In genomic region chr12:12813120-12814101, GRCh38 we compare ENCODE assay signal across 8 cellular contexts. TPM values are rescaled to one million over a fixed set of nuclear protein-coding genes. Genes with fewer than 3 reads are reported as not detected.
DNase-seq lines count a peak whose midpoint lies in the region; ATAC-seq and TF ChIP-seq lines count a peak whose summit lies in the region.

Gene DDX47, plus strand, starts transcription at chr12:12813346. Its CDS starts 22 bp downstream, at chr12:12813368.

- H3K9me3 ChIP-seq in AG04450 (ENCODE audit: control insufficient read depth, insufficient read depth, low read length) = no peaks in the 10 kb centered on the region

- TF ChIP-seq CTCF in AG04450 (IDR thresholded peaks at IDR 0.05; ENCODE audit: low read depth, low read length) (peak; percentile 90), activated B cell treated with CpG ODN at 0.5 μM for 24 hours (IDR thresholded peaks at IDR 0.05) (peak; percentile 87)

- peak within 1 kb of the TSS; percentile 96 for H3K4me3 Mint-ChIP-seq in activated B cell treated with CpG ODN at 0.5 μM for 24 hours

- CTCF ChIA-PET in AG04450 (lab: Charles Lee) (interaction anchor here (0.7 to 4.6 kb wide), 10 partner anchors 8 to 163 kb away, joined by 3 to 30 read pairs (median 5); no protein-coding TSS in a partner anchor), activated B cell treated with CpG ODN at 0.5 μM for 24 hours (lab: Charles Lee) (interaction anchor here (0.6 to 7.9 kb wide), 5 partner anchors 8 to 399 kb away, joined by 3 to 71 read pairs (median 3); no protein-coding TSS in a partner anchor)

- peak within 1 kb of the TSS; percentile 93 for H3K27ac Mint-ChIP-seq in activated B cell treated with CpG ODN at 0.5 μM for 24 hours

- peak; percentile 74 for DNase-seq in AG04450 (ENCODE audit: low read depth, low spot score)
- peak; percentile 85 for DNase-seq in NCI-H226
- peak; percentile 98 for DNase-seq in activated B cell treated with CpG ODN at 0.5 μM for 24 hours
- peak; percentile 93 for DNase-seq in central memory CD4-positive, alpha-beta T cell
- DNase-seq in iris pigment epithelial cell (ENCODE audit: low read depth) = peak; percentile 89
- peak; percentile 98 for DNase-seq in stimulated activated CD4-positive, alpha-beta T cell treated with anti-CD3 and anti-CD28 coated beads, Interleukin-12 subunit alpha, Interleukin-12 subunit beta, amount 100 ng/mL, for 4 hours

- peaks cover 69% of the 10 kb centered on the region for H3K4me1 Mint-ChIP-seq in activated B cell treated with CpG ODN at 0.5 μM for 24 hours

- intact Hi-C loops in activated B cell treated with CpG ODN at 0.5 μM for 24 hours (cut with micrococcal nuclease) = loop anchor here (1.0 to 5.0 kb wide), 9 partner anchors 10 to 1959 kb away; partner anchors contain the start of genes GPR19 and HEBP1

- H3K27me3 ChIP-seq in AG04450 (ENCODE audit: control insufficient read depth, insufficient read depth, low read length) = no peaks in the 10 kb centered on the region

- no peaks in the 10 kb centered on the region for H3K27me3 Mint-ChIP-seq in activated B cell treated with CpG ODN at 0.5 μM for 24 hours

- H3K4me3 ChIP-seq in AG04450 (ENCODE audit: low read depth, low read length) = peak within 1 kb of the TSS; percentile 91

- ATAC-seq in GM18868 (IDR thresholded peaks at IDR 0.05; ENCODE audit: unreplicated experiment) = peak; percentile 85
- ATAC-seq in HG03108 (IDR thresholded peaks at IDR 0.05; ENCODE audit: unreplicated experiment) = peak; percentile 74
- ATAC-seq in activated B cell treated with CpG ODN at 0.5 μM for 24 hours (ENCODE audit: low read depth) = peak; percentile 81

- peaks cover 44% of the 10 kb centered on the region for H3K36me3 Mint-ChIP-seq in activated B cell treated with CpG ODN at 0.5 μM for 24 hours (ENCODE audit: low read depth)

- POLR2A ChIA-PET in AG04450 (lab: Yijun Ruan, JAX) (interaction anchor here (1.2 to 1.6 kb wide), 4 partner anchors 10 to 78 kb away, joined by 3 to 8 read pairs (median 4); partner anchors contain the start of gene GPRC5A), activated B cell treated with CpG ODN at 0.5 μM for 24 hours (lab: Charles Lee) (interaction anchor here (0.7 to 4.2 kb wide), 12 partner anchors 10 to 1642 kb away, joined by 3 to 36 read pairs (median 4); partner anchors contain the start of gene SMIM10L1)

- peak within 1 kb of the TSS; percentile 49 for H3K27ac ChIP-seq in AG04450 (ENCODE audit: low read depth, low read length)

- H3K9me3 Mint-ChIP-seq in activated B cell treated with CpG ODN at 0.5 μM for 24 hours = no peaks in the 10 kb centered on the region

RNA-seq across cellular contexts. Expression of gene DDX47, which starts in this region (rescaled TPM):
- 91.3 and 113 TPM in 2 replicates for polyA plus RNA-seq in AG04450 (2011; rRNA removed)
- 58.5 and 70.0 TPM in 2 replicates for polyA minus RNA-seq in AG04450 (2011; rRNA and poly(A)+ RNA removed)
- 97.1 and 98.5 TPM in 2 replicates for total RNA-seq in activated B cell treated with CpG ODN at 0.5 μM for 24 hours

Comparison
In these comparisons a context has a peak if more than half of its experiments do, and no peak if none do; other contexts are left out.
1. Peak in every context shown above with its lines: DNase-seq, ATAC-seq, H3K4me3 ChIP-seq and H3K27ac ChIP-seq.